In the genomic region with DNA sequence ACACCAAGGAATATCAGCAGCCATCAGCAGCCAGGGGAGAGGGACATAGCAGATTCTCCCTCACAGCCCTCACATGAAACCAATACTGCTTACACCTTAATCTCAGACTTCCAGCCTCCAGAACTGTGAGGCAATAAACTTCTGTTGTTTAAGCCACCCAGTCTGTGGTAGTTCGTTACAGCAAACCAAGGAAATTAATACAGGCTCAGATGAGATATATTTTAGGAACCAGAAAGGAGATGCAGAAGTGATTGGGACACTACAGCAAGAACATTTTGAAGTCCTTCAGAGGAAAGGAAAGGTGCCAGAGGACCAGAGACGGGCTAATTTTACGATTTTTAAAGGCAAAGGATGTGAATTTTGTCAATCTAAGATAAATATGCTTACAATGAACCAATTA, we compare ENCODE assay signal across 22 cellular contexts.
DNase-seq lines count a peak whose midpoint lies in the region; ATAC-seq, FAIRE-seq and TF ChIP-seq lines count a peak whose summit lies in the region.
"Had no signal": no experiment of that assay in that cellular context is flagged by ENCODE, and none has a peak within 500 bp of the region (broad histone marks: within the 10 kb centered on the region; RNA-seq: fewer than 3 reads in every experiment).

No MANE protein-coding gene starts in this region.

- H3K36me3 Mint-ChIP-seq in immature natural killer cell: peaks cover 8 to 16% (median 14%) of the 10 kb centered on the region in 3 donors
- H3K36me3 Mint-ChIP-seq in stimulated activated effector memory CD8-positive, alpha-beta T cell treated with anti-CD3 and anti-CD28 coated beads, Interleukin-12 subunit alpha, Interleukin-12 subunit beta, amount 100 ng/mL, for 72 hours: peaks cover 18% of the 10 kb centered on the region
- H3K36me3 Mint-ChIP-seq in activated T-helper 17 cell treated with anti-CD3 and anti-CD28 coated beads, Interleukin-2, amount 50 U/mL, for 72 hours (ENCODE audit: low read depth): no peaks in the 10 kb centered on the region

- no peaks in the 10 kb centered on the region for H3K79me2 ChIP-seq in trophoblast cell (ENCODE audit: control insufficient read depth, insufficient read depth, low read length, poor library complexity)

- H3K36me3 ChIP-seq in trophoblast cell (ENCODE audit: control insufficient read depth in 1 of 2, insufficient read depth in 2 of 2, low read length in 2 of 2) (no peaks in the 10 kb centered on the region), adrenal gland (replicated peaks in 1 of 2) (no peaks in the 10 kb centered on the region)
- H3K36me3 ChIP-seq: BLaER1 had no signal

- H3K27ac ChIP-seq in trophoblast cell (ENCODE audit: low read depth, low read length) (no peak overlapping the region), adrenal gland (no peak overlapping the region)
- H3K27ac ChIP-seq: BLaER1, C4-2B, GM23248 had no signal

- WGBS in trophoblast cell (ENCODE audit: extremely low coverage, insufficient coverage, insufficient read length): no CpG with 5 or more reads among the region's 3 CpGs
- WGBS in adrenal gland, 4 donors: 85 to 100% (median 89%) methylated on average over 3 of the region's 3 CpGs

- H3K4me3 ChIP-seq in trophoblast cell (ENCODE audit: low read depth, low read length): no peak overlapping the region
- H3K4me3 ChIP-seq in adrenal gland: no peak overlapping the region
- H3K4me3 ChIP-seq: BLaER1, GM23248 had no signal

- H3K4me1 ChIP-seq in trophoblast cell (ENCODE audit: control insufficient read depth in 1 of 2, insufficient read depth in 2 of 2, low read length in 2 of 2) (peaks cover 4 to 7% of the 10 kb centered on the region in 2 experiments), adrenal gland (replicated peaks in 1 of 2) (peaks cover 0 to 5% of the 10 kb centered on the region in 2 donors)
- H3K4me1 ChIP-seq: BLaER1 had no signal

- H3K4me2 ChIP-seq in trophoblast cell (ENCODE audit: low read length): no peak overlapping the region
- H3K4me2 ChIP-seq: BLaER1 had no signal

- no peak for TF ChIP-seq CTCF in adrenal gland (IDR thresholded peaks at IDR 0.05)

- no peak overlapping the region for H3K4me3 Mint-ChIP-seq in immature natural killer cell
- H3K4me3 Mint-ChIP-seq in stimulated activated effector memory CD8-positive, alpha-beta T cell treated with anti-CD3 and anti-CD28 coated beads, Interleukin-12 subunit alpha, Interleukin-12 subunit beta, amount 100 ng/mL, for 72 hours: no peak overlapping the region
- H3K4me3 Mint-ChIP-seq in activated T-helper 17 cell treated with anti-CD3 and anti-CD28 coated beads, Interleukin-2, amount 50 U/mL, for 72 hours: no peak overlapping the region
- H3K4me3 Mint-ChIP-seq: B cell; CD4-positive, alpha-beta T cell had no signal

- peak overlapping the region; percentile 90 for H3K23ac ChIP-seq in trophoblast cell (ENCODE audit: low read length)

- no peak overlapping the region for H3K14ac ChIP-seq in trophoblast cell (ENCODE audit: low read length)

- no peak overlapping the region for H4K91ac ChIP-seq in trophoblast cell (ENCODE audit: low read depth, low read length)

- H4K8ac ChIP-seq in trophoblast cell (ENCODE audit: low read depth, low read length): no peak overlapping the region

- H3K4me1 Mint-ChIP-seq in immature natural killer cell: peaks cover 58 to 90% of the 10 kb centered on the region in 2 donors
- H3K4me1 Mint-ChIP-seq in stimulated activated effector memory CD8-positive, alpha-beta T cell treated with anti-CD3 and anti-CD28 coated beads, Interleukin-12 subunit alpha, Interleukin-12 subunit beta, amount 100 ng/mL, for 72 hours: peaks cover 36% of the 10 kb centered on the region
- H3K4me1 Mint-ChIP-seq in activated T-helper 17 cell treated with anti-CD3 and anti-CD28 coated beads, Interleukin-2, amount 50 U/mL, for 72 hours: no peaks in the 10 kb centered on the region

- H3K27me3 Mint-ChIP-seq in immature natural killer cell (ENCODE audit: low read depth in 3 of 3): peaks cover 0 to 2% (median 0%) of the 10 kb centered on the region in 3 donors
- no peaks in the 10 kb centered on the region for H3K27me3 Mint-ChIP-seq in activated T-helper 17 cell treated with anti-CD3 and anti-CD28 coated beads, Interleukin-2, amount 50 U/mL, for 72 hours
- H3K27me3 Mint-ChIP-seq: B cell; CD4-positive, alpha-beta T cell; CD8-positive, alpha-beta memory T cell had no signal

- peak; percentile 65 for FAIRE-seq in GM12891 (lab: Jason Lieb, UNC)
- FAIRE-seq: D721Med, G401.6, GM19239, H1 had no signal

- H2AFZ ChIP-seq in trophoblast cell (ENCODE audit: insufficient read depth, low read length, poor library complexity): no peak overlapping the region
- H2AFZ ChIP-seq: GM23248 had no signal

- H2BK12ac ChIP-seq in trophoblast cell (ENCODE audit: low read length): no peak overlapping the region

- no peak overlapping the region for H2BK120ac ChIP-seq in trophoblast cell (ENCODE audit: insufficient read depth, low read length, poor library complexity)

- H3K27ac Mint-ChIP-seq in immature natural killer cell: peak overlapping the region in 4 of 6 donors; percentile 30 to 65 (median 35)
- H3K27ac Mint-ChIP-seq in stimulated activated effector memory CD8-positive, alpha-beta T cell treated with anti-CD3 and anti-CD28 coated beads, Interleukin-12 subunit alpha, Interleukin-12 subunit beta, amount 100 ng/mL, for 72 hours: peak overlapping the region; percentile 18
- no peak overlapping the region for H3K27ac Mint-ChIP-seq in activated T-helper 17 cell treated with anti-CD3 and anti-CD28 coated beads, Interleukin-2, amount 50 U/mL, for 72 hours
- H3K27ac Mint-ChIP-seq: B cell; CD4-positive, alpha-beta T cell had no signal

- no peaks in the 10 kb centered on the region for H3K9me3 ChIP-seq in trophoblast cell (ENCODE audit: insufficient read depth, low read depth, low read length)
- peaks cover 0 to 3% (median 0%) of the 10 kb centered on the region in 3 donors for H3K9me3 ChIP-seq in adrenal gland (replicated peaks in 1 of 3)
- H3K9me3 ChIP-seq: BLaER1 had no signal

- H3K4ac ChIP-seq in trophoblast cell (ENCODE audit: low read depth, low read length): no peak overlapping the region

- H3K9ac ChIP-seq in trophoblast cell (ENCODE audit: low read length): no peak overlapping the region
- H3K9ac ChIP-seq: BLaER1, GM23248 had no signal

- H3K79me1 ChIP-seq in trophoblast cell (ENCODE audit: low read length): peaks cover 2% of the 10 kb centered on the region

- ATAC-seq in stimulated activated effector memory CD8-positive, alpha-beta T cell treated with anti-CD3 and anti-CD28 coated beads, Interleukin-12 subunit alpha, Interleukin-12 subunit beta, amount 100 ng/mL, for 72 hours: no peak
- no peak for ATAC-seq in activated T-helper 17 cell treated with anti-CD3 and anti-CD28 coated beads, Interleukin-2, amount 50 U/mL, for 72 hours (replicated peaks)
- no peak for ATAC-seq in HG03175 (IDR thresholded peaks at IDR 0.05; ENCODE audit: unreplicated experiment)

- H2AK5ac ChIP-seq in trophoblast cell (ENCODE audit: low read length): no peak overlapping the region

- intact Hi-C loops in adrenal gland (cut with DNase I): no loop called here

- H3K27me3 ChIP-seq in trophoblast cell (ENCODE audit: insufficient read depth, low read length) (no peaks in the 10 kb centered on the region), adrenal gland (no peaks in the 10 kb centered on the region)
- H3K27me3 ChIP-seq: BLaER1 had no signal

- no peak overlapping the region for H3K18ac ChIP-seq in trophoblast cell (ENCODE audit: low read length)

- H4K12ac ChIP-seq in trophoblast cell (ENCODE audit: low read depth, low read length): no peak overlapping the region

- no peak for DNase-seq in GM12891 (ENCODE audit: insufficient read length, low spot score)
- DNase-seq in immature natural killer cell: no peak
- DNase-seq in trophoblast cell: no peak
- no peak for DNase-seq in stimulated activated effector memory CD8-positive, alpha-beta T cell treated with anti-CD3 and anti-CD28 coated beads, Interleukin-12 subunit alpha, Interleukin-12 subunit beta, amount 100 ng/mL, for 72 hours (ENCODE audit: low spot score in 2 of 2)
- DNase-seq in adrenal gland: no peak
- DNase-seq in NCI-H446 treated with DMSO at 0.1 percent for 48 hours (lab: John Stamatoyannopoulos, UW): no peak
- DNase-seq: CD4-positive, alpha-beta T cell; CD8-positive, alpha-beta memory T cell; DMS53; DMS79 treated with DMSO at 0.1 percent for 48 hours; GM23248; H7; HCEC 1CT had no signal

- H2BK5ac ChIP-seq in trophoblast cell (ENCODE audit: low read depth, low read length, poor library complexity): no peak overlapping the region

- TF ChIP-seq POLR2A in GM12891 (IDR thresholded peaks at IDR 0.05; ENCODE audit: low read depth, low read length) (no peak), adrenal gland (IDR thresholded peaks at IDR 0.05) (no peak)

- H3K9me3 Mint-ChIP-seq in immature natural killer cell: peaks cover 0 to 3% (median 0%) of the 10 kb centered on the region in 6 donors
- H3K9me3 Mint-ChIP-seq in stimulated activated effector memory CD8-positive, alpha-beta T cell treated with anti-CD3 and anti-CD28 coated beads, Interleukin-12 subunit alpha, Interleukin-12 subunit beta, amount 100 ng/mL, for 72 hours: no peaks in the 10 kb centered on the region
- no peaks in the 10 kb centered on the region for H3K9me3 Mint-ChIP-seq in activated T-helper 17 cell treated with anti-CD3 and anti-CD28 coated beads, Interleukin-2, amount 50 U/mL, for 72 hours
- H3K9me3 Mint-ChIP-seq: CD4-positive, alpha-beta T cell; CD8-positive, alpha-beta memory T cell had no signal

TF ChIP-seq in GM12891, 5 proteins besides CTCF, POLR2A, EP300 and RAD21:
- TF ChIP-seq POU2F2 (IDR thresholded peaks at IDR 0.05; ENCODE audit: low read depth, low read length): no peak
- TF ChIP-seq TAF1 (IDR thresholded peaks at IDR 0.05; ENCODE audit: low read depth, low read length): no peak
- TF ChIP-seq POLR2AphosphoS5 (IDR thresholded peaks at IDR 0.05; ENCODE audit: low read depth, low read length): no peak
- TF ChIP-seq SPI1 (IDR thresholded peaks at IDR 0.05; ENCODE audit: low read depth, low read length): no peak
- TF ChIP-seq PAX5 (IDR thresholded peaks at IDR 0.05; ENCODE audit: insufficient read depth, low read length, severe bottlenecking): no peak
